Comparison of ENCODE assay signal across 1 cellular context in the genomic region with DNA sequence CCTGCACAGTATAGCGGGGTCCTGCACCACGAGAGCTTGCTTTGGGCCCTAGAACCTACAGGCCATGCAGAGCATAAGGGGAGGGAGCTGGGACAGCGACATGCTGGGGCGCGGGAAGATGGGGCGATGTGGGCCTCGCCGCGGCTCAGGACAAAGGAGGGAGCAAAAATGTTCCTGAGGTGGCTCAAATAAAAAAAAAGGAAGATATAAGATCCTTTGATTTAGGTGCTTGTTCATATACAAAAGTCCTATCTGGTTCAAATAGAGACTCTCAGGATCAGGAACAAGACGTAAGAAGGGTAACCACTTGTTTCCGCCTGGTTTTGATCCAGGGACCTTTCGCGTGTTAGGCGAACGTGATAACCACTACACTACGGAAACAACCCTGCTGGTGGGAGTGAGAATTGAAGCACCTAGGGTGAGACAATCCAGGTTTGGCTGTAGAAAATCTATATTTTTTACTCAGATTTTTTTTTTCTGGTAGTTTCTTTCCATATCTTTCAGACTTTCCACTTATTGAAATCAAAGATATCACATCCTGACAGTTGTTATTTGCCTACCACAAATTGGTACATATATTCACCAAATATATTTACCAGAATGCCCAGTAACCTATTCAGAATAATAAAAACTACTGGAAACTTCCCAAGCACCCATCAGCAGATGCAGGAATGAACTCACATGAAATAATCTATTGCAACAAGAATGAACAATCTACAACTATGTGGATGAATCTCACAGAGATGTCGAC.
TF ChIP-seq lines count a peak whose summit lies in the region.

No MANE protein-coding gene starts in this region.

TF ChIP-seq in HepG2, 621 proteins besides CTCF, POLR2A, EP300 and RAD21 (continued from another document and continues in another):
- TF ChIP-seq ZNF850 (CRISPR knock-in tag; conservative IDR thresholded peaks at IDR 0.05) (no peak), ZNF724P (CRISPR knock-in tag; IDR thresholded peaks at IDR 0.05; ENCODE audit: borderline replicate concordance) (no peak), SIX1 (CRISPR knock-in tag; IDR thresholded peaks at IDR 0.05; ENCODE audit: borderline replicate concordance) (peak; percentile 32; the same call in 1 of the 2 replicates), BHLHE40 (IDR thresholded peaks at IDR 0.05; ENCODE audit: low read length) (no peak), MXD4 (CRISPR knock-in tag; IDR thresholded peaks at IDR 0.05) (peak; percentile 76; the same call in 1 of the 2 replicates), ZNF569 (CRISPR knock-in tag; IDR thresholded peaks at IDR 0.05; ENCODE audit: borderline replicate concordance) (no peak), REXO4 (CRISPR knock-in tag; IDR thresholded peaks at IDR 0.05; ENCODE audit: borderline replicate concordance) (no peak), ZFY (CRISPR knock-in tag; IDR thresholded peaks at IDR 0.05) (0 out of 2 replicates have a peak, but pooled peaks have one; percentile 37), STAT5B (CRISPR knock-in tag; IDR thresholded peaks at IDR 0.05) (peak; percentile 81; the same call in 1 of the 2 replicates), MIER2 (CRISPR knock-in tag; IDR thresholded peaks at IDR 0.05) (peak; percentile 77), ZNF7 (CRISPR knock-in tag; IDR thresholded peaks at IDR 0.05) (no peak), PRMT3 (CRISPR knock-in tag; IDR thresholded peaks at IDR 0.05; ENCODE audit: borderline replicate concordance, low read depth) (0 out of 2 replicates have a peak, but pooled peaks have one; percentile 54), ATRX (CRISPR knock-in tag; IDR thresholded peaks at IDR 0.05; ENCODE audit: borderline replicate concordance) (no peak), HMGA1 (CRISPR knock-in tag; conservative IDR thresholded peaks at IDR 0.05) (no peak), SP4 (CRISPR knock-in tag; IDR thresholded peaks at IDR 0.05) (no peak), ZBTB7B (CRISPR knock-in tag; IDR thresholded peaks at IDR 0.05) (peak; percentile 62; the same call in 1 of the 2 replicates), DNMT3B (CRISPR knock-in tag; conservative IDR thresholded peaks at IDR 0.05) (0 out of 2 replicates have a peak, but pooled peaks have one; percentile 29), TOPORS (CRISPR knock-in tag; IDR thresholded peaks at IDR 0.05) (no peak), CREB1 (IDR thresholded peaks at IDR 0.05) (no peak), CREB1 (CRISPR knock-in tag; IDR thresholded peaks at IDR 0.05) (peak; percentile 60; the same call in 1 of the 2 replicates), MIXL1 (CRISPR knock-in tag; IDR thresholded peaks at IDR 0.05) (peak; percentile 94), ZNF225 (CRISPR knock-in tag; IDR thresholded peaks at IDR 0.05) (no peak), PPARG (CRISPR knock-in tag; conservative IDR thresholded peaks at IDR 0.05) (peak; percentile 34; the same call in 1 of the 2 replicates), MYNN (CRISPR knock-in tag; IDR thresholded peaks at IDR 0.05; ENCODE audit: low read depth) (0 out of 2 replicates have a peak, but pooled peaks have one; percentile 65), MTA1 (CRISPR knock-in tag; IDR thresholded peaks at IDR 0.05; ENCODE audit: borderline replicate concordance) (peak; percentile 44; the same call in 1 of the 2 replicates), ZNF44 (CRISPR knock-in tag; IDR thresholded peaks at IDR 0.05) (no peak), NFYC (CRISPR knock-in tag; IDR thresholded peaks at IDR 0.05) (peak; percentile 29; the same call in 1 of the 2 replicates), FOXA1 (IDR thresholded peaks at IDR 0.05) (no peak), FOXA1 (CRISPR knock-in tag; IDR thresholded peaks at IDR 0.05) (no peak), ARID2 (CRISPR knock-in tag; IDR thresholded peaks at IDR 0.05; ENCODE audit: borderline replicate concordance) (no peak), MAFF (IDR thresholded peaks at IDR 0.05; ENCODE audit: low read depth, low read length) (no peak), NCOA2 (CRISPR knock-in tag; IDR thresholded peaks at IDR 0.05) (peak; percentile 54; the same call in 1 of the 2 replicates), ZNF709 (CRISPR knock-in tag; IDR thresholded peaks at IDR 0.05) (peak; percentile 32; the same call in 1 of the 2 replicates), SALL2 (CRISPR knock-in tag; IDR thresholded peaks at IDR 0.05) (no peak; the same call in 1 of the 2 replicates), RCOR2 (CRISPR knock-in tag; IDR thresholded peaks at IDR 0.05) (peak; percentile 78)
- TF ChIP-seq, protein P1, sequence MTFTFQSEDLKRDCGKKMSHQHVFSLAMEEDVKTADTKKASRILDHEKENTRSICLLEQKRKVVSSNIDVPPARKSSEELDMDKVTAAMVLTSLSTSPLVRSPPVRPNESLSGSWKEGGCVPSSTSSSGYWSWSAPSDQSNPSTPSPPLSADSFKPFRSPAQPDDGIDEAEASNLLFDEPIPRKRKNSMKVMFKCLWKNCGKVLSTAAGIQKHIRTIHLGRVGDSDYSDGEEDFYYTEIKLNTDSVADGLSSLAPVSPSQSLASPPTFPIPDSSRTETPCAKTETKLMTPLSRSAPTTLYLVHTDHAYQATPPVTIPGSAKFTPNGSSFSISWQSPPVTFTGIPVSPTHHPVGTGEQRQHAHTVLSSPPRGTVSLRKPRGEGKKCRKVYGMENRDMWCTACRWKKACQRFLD (CRISPR knock-in tag; IDR thresholded peaks at IDR 0.05; ENCODE audit: borderline replicate concordance), result no peak
- TF ChIP-seq, protein P2, sequence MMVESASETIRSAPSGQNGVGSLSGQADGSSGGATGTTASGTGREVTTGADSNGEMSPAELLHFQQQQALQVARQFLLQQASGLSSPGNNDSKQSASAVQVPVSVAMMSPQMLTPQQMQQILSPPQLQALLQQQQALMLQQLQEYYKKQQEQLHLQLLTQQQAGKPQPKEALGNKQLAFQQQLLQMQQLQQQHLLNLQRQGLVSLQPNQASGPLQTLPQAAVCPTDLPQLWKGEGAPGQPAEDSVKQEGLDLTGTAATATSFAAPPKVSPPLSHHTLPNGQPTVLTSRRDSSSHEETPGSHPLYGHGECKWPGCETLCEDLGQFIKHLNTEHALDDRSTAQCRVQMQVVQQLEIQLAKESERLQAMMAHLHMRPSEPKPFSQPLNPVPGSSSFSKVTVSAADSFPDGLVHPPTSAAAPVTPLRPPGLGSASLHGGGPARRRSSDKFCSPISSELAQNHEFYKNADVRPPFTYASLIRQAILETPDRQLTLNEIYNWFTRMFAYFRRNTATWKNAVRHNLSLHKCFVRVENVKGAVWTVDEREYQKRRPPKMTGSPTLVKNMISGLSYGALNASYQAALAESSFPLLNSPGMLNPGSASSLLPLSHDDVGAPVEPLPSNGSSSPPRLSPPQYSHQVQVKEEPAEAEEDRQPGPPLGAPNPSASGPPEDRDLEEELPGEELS (CRISPR knock-in tag; IDR thresholded peaks at IDR 0.05), result peak; percentile 53; the same call in 1 of the 2 replicates
- TF ChIP-seq, protein P3, sequence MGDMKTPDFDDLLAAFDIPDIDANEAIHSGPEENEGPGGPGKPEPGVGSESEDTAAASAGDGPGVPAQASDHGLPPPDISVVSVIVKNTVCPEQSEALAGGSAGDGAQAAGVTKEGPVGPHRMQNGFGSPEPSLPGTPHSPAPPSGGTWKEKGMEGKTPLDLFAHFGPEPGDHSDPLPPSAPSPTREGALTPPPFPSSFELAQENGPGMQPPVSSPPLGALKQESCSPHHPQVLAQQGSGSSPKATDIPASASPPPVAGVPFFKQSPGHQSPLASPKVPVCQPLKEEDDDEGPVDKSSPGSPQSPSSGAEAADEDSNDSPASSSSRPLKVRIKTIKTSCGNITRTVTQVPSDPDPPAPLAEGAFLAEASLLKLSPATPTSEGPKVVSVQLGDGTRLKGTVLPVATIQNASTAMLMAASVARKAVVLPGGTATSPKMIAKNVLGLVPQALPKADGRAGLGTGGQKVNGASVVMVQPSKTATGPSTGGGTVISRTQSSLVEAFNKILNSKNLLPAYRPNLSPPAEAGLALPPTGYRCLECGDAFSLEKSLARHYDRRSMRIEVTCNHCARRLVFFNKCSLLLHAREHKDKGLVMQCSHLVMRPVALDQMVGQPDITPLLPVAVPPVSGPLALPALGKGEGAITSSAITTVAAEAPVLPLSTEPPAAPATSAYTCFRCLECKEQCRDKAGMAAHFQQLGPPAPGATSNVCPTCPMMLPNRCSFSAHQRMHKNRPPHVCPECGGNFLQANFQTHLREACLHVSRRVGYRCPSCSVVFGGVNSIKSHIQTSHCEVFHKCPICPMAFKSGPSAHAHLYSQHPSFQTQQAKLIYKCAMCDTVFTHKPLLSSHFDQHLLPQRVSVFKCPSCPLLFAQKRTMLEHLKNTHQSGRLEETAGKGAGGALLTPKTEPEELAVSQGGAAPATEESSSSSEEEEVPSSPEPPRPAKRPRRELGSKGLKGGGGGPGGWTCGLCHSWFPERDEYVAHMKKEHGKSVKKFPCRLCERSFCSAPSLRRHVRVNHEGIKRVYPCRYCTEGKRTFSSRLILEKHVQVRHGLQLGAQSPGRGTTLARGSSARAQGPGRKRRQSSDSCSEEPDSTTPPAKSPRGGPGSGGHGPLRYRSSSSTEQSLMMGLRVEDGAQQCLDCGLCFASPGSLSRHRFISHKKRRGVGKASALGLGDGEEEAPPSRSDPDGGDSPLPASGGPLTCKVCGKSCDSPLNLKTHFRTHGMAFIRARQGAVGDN (CRISPR knock-in tag; IDR thresholded peaks at IDR 0.05), result peak; percentile 32; the same call in 1 of the 2 replicates
- TF ChIP-seq, protein P4, sequence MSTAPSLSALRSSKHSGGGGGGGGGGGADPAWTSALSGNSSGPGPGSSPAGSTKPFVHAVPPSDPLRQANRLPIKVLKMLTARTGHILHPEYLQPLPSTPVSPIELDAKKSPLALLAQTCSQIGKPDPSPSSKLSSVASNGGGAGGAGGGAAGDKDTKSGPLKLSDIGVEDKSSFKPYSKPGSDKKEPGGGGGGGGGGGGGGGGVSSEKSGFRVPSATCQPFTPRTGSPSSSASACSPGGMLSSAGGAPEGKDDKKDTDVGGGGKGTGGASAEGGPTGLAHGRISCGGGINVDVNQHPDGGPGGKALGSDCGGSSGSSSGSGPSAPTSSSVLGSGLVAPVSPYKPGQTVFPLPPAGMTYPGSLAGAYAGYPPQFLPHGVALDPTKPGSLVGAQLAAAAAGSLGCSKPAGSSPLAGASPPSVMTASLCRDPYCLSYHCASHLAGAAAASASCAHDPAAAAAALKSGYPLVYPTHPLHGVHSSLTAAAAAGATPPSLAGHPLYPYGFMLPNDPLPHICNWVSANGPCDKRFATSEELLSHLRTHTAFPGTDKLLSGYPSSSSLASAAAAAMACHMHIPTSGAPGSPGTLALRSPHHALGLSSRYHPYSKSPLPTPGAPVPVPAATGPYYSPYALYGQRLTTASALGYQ (CRISPR knock-in tag; IDR thresholded peaks at IDR 0.05), result no peak; the same call in 1 of the 2 replicates
- TF ChIP-seq, protein P5, sequence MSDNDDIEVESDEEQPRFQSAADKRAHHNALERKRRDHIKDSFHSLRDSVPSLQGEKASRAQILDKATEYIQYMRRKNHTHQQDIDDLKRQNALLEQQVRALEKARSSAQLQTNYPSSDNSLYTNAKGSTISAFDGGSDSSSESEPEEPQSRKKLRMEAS (IDR thresholded peaks at IDR 0.05), result peak; percentile 45; the same call in 1 of the 2 replicates
- TF ChIP-seq, protein P6, sequence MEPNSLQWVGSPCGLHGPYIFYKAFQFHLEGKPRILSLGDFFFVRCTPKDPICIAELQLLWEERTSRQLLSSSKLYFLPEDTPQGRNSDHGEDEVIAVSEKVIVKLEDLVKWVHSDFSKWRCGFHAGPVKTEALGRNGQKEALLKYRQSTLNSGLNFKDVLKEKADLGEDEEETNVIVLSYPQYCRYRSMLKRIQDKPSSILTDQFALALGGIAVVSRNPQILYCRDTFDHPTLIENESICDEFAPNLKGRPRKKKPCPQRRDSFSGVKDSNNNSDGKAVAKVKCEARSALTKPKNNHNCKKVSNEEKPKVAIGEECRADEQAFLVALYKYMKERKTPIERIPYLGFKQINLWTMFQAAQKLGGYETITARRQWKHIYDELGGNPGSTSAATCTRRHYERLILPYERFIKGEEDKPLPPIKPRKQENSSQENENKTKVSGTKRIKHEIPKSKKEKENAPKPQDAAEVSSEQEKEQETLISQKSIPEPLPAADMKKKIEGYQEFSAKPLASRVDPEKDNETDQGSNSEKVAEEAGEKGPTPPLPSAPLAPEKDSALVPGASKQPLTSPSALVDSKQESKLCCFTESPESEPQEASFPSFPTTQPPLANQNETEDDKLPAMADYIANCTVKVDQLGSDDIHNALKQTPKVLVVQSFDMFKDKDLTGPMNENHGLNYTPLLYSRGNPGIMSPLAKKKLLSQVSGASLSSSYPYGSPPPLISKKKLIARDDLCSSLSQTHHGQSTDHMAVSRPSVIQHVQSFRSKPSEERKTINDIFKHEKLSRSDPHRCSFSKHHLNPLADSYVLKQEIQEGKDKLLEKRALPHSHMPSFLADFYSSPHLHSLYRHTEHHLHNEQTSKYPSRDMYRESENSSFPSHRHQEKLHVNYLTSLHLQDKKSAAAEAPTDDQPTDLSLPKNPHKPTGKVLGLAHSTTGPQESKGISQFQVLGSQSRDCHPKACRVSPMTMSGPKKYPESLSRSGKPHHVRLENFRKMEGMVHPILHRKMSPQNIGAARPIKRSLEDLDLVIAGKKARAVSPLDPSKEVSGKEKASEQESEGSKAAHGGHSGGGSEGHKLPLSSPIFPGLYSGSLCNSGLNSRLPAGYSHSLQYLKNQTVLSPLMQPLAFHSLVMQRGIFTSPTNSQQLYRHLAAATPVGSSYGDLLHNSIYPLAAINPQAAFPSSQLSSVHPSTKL (CRISPR knock-in tag; IDR thresholded peaks at IDR 0.05), result peak; percentile 83
- TF ChIP-seq, protein P7, sequence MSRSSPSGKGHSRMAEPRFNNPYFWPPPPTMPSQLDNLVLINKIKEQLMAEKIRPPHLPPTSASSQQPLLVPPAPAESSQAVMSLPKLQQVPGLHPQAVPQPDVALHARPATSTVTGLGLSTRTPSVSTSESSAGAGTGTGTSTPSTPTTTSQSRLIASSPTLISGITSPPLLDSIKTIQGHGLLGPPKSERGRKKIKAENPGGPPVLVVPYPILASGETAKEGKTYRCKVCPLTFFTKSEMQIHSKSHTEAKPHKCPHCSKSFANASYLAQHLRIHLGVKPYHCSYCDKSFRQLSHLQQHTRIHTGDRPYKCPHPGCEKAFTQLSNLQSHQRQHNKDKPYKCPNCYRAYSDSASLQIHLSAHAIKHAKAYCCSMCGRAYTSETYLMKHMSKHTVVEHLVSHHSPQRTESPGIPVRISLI (CRISPR knock-in tag; IDR thresholded peaks at IDR 0.05; ENCODE audit: borderline replicate concordance), result peak; percentile 37; the same call in 1 of the 2 replicates
- TF ChIP-seq, protein P8, sequence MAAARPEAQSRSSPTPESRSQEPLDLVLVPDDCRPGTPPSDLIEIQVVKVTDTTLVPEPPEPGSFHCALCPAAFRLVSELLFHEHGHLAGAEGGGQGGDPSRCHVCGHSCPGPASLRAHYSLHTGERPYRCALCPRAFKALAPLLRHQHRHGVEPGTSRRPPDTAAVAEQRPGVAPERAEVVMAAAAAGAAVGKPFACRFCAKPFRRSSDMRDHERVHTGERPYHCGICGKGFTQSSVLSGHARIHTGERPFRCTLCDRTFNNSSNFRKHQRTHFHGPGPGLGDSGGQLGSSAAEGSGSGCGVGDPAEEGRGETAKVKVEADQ (CRISPR knock-in tag; IDR thresholded peaks at IDR 0.05; ENCODE audit: borderline replicate concordance), result peak; percentile 65; the same call in 1 of the 2 replicates
- TF ChIP-seq, protein P9, sequence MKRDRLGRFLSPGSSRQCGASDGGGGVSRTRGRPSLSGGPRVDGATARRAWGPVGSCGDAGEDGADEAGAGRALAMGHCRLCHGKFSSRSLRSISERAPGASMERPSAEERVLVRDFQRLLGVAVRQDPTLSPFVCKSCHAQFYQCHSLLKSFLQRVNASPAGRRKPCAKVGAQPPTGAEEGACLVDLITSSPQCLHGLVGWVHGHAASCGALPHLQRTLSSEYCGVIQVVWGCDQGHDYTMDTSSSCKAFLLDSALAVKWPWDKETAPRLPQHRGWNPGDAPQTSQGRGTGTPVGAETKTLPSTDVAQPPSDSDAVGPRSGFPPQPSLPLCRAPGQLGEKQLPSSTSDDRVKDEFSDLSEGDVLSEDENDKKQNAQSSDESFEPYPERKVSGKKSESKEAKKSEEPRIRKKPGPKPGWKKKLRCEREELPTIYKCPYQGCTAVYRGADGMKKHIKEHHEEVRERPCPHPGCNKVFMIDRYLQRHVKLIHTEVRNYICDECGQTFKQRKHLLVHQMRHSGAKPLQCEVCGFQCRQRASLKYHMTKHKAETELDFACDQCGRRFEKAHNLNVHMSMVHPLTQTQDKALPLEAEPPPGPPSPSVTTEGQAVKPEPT (CRISPR knock-in tag; IDR thresholded peaks at IDR 0.05; ENCODE audit: low read depth), result no peak
